Comparison of ENCODE assay signal across 8 cellular contexts in the genomic region with DNA sequence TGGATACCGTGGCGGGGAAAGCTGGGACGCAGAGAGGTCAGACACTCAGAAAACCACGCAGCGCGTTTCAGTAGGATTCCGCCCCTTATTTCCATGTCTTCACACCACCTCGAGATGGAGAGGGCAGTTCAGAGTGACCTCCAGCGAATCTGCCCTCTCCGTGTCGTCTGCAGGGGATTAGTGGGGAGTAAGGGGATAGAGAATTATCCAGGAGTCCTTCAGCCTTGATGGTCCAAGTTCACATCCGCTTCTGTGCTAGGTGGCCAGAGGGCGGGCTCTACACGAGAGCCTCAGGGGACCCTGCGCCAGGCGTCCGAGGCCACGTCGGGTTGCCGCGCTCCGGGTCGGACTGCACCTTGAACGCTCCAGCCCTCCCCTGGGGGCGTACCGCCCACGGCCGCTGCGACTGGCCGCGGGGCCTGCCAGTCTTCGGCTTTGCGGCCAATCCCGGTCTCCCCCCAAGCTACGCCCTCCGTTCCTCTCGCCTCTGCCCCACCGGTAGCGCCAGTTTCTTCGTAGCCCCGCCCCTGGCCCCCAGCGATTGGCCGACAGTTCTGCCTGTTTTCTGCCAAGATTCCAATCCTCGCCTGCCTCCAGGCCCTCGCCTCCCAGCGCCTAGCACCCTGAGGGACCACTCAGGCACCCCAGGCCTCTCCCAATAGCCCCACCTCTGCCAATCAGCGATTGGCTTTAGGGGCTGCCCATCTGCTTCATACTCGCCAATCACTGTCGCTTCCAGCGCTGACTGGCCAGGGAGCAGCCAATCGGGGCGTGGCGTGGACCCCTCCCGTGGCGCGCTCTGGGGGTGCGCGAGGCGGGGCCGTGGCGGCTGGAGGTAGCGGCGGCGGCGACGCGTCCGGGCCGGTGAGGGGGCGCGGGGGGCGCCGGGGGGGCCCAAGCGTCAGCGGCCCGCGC. TPM values are rescaled to one million over a fixed set of nuclear protein-coding genes. Genes with fewer than 3 reads are reported as not detected.
DNase-seq lines count a peak whose midpoint lies in the region; TF ChIP-seq lines count a peak whose summit lies in the region.

A gene with protein sequence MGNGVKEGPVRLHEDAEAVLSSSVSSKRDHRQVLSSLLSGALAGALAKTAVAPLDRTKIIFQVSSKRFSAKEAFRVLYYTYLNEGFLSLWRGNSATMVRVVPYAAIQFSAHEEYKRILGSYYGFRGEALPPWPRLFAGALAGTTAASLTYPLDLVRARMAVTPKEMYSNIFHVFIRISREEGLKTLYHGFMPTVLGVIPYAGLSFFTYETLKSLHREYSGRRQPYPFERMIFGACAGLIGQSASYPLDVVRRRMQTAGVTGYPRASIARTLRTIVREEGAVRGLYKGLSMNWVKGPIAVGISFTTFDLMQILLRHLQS (plus strand): TSS at position 812 of the 915 bp plus-strand sequence. CDS start 32,131 bp downstream, outside the sequence.

- H3K27ac Mint-ChIP-seq in CD8-positive, alpha-beta memory T cell, result peak within 1 kb of the TSS; percentile 53 to 98 (median 88)

- H3K36me3 Mint-ChIP-seq in CD8-positive, alpha-beta memory T cell, result peaks cover 0 to 9% (median 0%) of the 10 kb centered on the region in 3 donors

- peak within 1 kb of the TSS; percentile 87 for H3K4me3 ChIP-seq in CD8-positive, alpha-beta memory T cell (ENCODE audit: low read length)

- TF ChIP-seq CTCF in GM20000 (IDR thresholded peaks at IDR 0.05; ENCODE audit: extremely low read depth, missing control alignments), result no peak

- DNase-seq in CD8-positive, alpha-beta memory T cell, result peak; percentile 99 to 100 (median 100)
- DNase-seq in GM20000 (ENCODE audit: low spot score) (peak; percentile 100), HT-29 (ENCODE audit: low spot score) (peak; percentile 95), NOMO-1 (lab: John Stamatoyannopoulos, UW; ENCODE audit: unreplicated experiment in 2 of 2) (peak; percentile 98 to 100), lung microvascular endothelial cell (ENCODE audit: low read depth in 2 of 2) (peak; percentile 100)
- peak; percentile 99 for DNase-seq in effector CD8-positive, alpha-beta T cell (lab: John Stamatoyannopoulos, UW)
- DNase-seq in stimulated activated CD4-positive, alpha-beta T cell treated with anti-CD3 and anti-CD28 coated beads, TNF-alpha, amount 100 ng/mL, for 48 hours (ENCODE audit: low read depth in 3 of 3), result peak; percentile 95 to 99 (median 98)

- H3K4me3 Mint-ChIP-seq in CD8-positive, alpha-beta memory T cell, result peak within 1 kb of the TSS; percentile 84 to 97 (median 92)

- peak within 1 kb of the TSS; percentile 74 for H3K27ac ChIP-seq in CD8-positive, alpha-beta memory T cell (ENCODE audit: low read depth, low read length)

- peaks cover 29 to 46% (median 40%) of the 10 kb centered on the region in 3 donors for H3K4me1 Mint-ChIP-seq in CD8-positive, alpha-beta memory T cell

- peaks cover 23% of the 10 kb centered on the region for H3K4me1 ChIP-seq in CD8-positive, alpha-beta memory T cell (ENCODE audit: insufficient read depth, low read length)

- CTCF ChIA-PET in CD8-positive, alpha-beta memory T cell (lab: Charles Lee), result interaction anchor here (1.1 to 1.7 kb wide), 2 partner anchors 9 to 82 kb away, joined by 3 to 8 read pairs; no protein-coding TSS in a partner anchor
- CTCF ChIA-PET in activated CD8-positive, alpha-beta memory T cell treated with anti-CD3 and anti-CD28 coated beads for 36 hours (lab: Charles Lee), result interaction anchor here (0.8 to 1.6 kb wide), 3 partner anchors 11 to 204 kb away, joined by 3 to 4 read pairs (median 3); no protein-coding TSS in a partner anchor

- no peaks in the 10 kb centered on the region for H3K27me3 Mint-ChIP-seq in CD8-positive, alpha-beta memory T cell

- peaks cover 0 to 2% (median 0%) of the 10 kb centered on the region in 5 donors for H3K9me3 Mint-ChIP-seq in CD8-positive, alpha-beta memory T cell

- no peaks in the 10 kb centered on the region for H3K36me3 ChIP-seq in CD8-positive, alpha-beta memory T cell (ENCODE audit: insufficient read depth, low read length)

- POLR2A ChIA-PET in CD8-positive, alpha-beta memory T cell (lab: Charles Lee), result interaction anchor here (0.6 to 1.1 kb wide), 4 partner anchors 87 to 144 kb away, joined by 3 to 6 read pairs (median 4); a partner anchor contains a TSS
- POLR2A ChIA-PET in activated CD8-positive, alpha-beta memory T cell treated with anti-CD3 and anti-CD28 coated beads for 36 hours (lab: Charles Lee), result no interaction called here

- H3K27me3 ChIP-seq in CD8-positive, alpha-beta memory T cell (ENCODE audit: insufficient read depth, low read length, poor library complexity, severe bottlenecking), result no peaks in the 10 kb centered on the region

- no peaks in the 10 kb centered on the region for H3K9me3 ChIP-seq in CD8-positive, alpha-beta memory T cell (ENCODE audit: low read length)

RNA-seq across cellular contexts. Expression of the gene that starts here (rescaled TPM):
- total RNA-seq in CD8-positive, alpha-beta memory T cell, result 10 to 100 TPM; 10.4 to 11.3 TPM
- polyA plus RNA-seq in CD8-positive, alpha-beta memory T cell, result 19.3 TPM
- 2.4 and 3.2 TPM in 2 replicates for total RNA-seq in HT-29 (2014; rRNA removed; shearing (Covaris generic))
- total RNA-seq in activated CD8-positive, alpha-beta memory T cell treated with anti-CD3 and anti-CD28 coated beads for 36 hours, result 10 to 100 TPM; 12.2 to 12.7 TPM
- 2.8 and 3.0 TPM in 2 replicates for total RNA-seq in lung microvascular endothelial cell

Comparison
In these comparisons a context has a peak if more than half of its experiments do, and no peak if none do; other contexts are left out.
1. Peak in every context shown above with its lines: DNase-seq, H3K4me3 ChIP-seq and H3K27ac ChIP-seq.